Comparison of ENCODE assay signal across 10 cellular contexts in the genomic region with DNA sequence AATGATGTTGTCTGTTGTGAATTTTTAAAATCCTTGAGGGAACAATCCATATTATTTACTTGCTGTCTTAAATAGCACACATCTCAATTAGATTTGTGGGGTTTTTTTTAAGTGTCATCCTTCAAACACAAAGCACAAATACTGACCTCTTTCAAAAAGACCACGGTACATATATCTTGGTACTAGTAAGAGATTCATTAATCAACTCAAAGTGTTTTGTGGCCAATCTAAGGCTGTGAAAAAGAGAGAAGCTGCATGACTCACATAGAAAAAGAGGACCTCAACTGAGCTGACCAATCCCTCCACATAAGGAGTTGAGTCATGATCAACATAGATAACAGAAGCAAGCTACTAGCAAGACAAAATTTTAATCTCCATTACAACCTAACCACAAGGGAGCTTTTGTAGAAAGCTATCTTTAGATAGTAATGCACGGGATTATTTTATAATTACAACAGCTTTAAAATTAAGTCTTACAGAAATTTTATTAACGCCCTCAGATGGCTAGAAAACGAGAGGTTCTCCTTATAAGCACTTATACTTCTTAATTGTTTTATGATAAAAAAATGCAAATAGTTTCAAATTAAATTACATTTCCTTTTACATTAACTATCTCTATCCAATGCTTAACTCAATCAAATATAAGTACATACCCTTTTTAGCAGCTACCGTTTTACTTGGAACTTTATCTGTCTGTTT.
DNase-seq lines count a peak whose midpoint lies in the region; ATAC-seq and TF ChIP-seq lines count a peak whose summit lies in the region.
"Had no signal": no experiment of that assay in that cellular context is flagged by ENCODE, and none has a peak within 500 bp of the region (broad histone marks: within the 10 kb centered on the region; RNA-seq: fewer than 3 reads in every experiment).

No MANE protein-coding gene starts in this region.

- H3K4me3 Mint-ChIP-seq in stimulated activated naive B cell treated with anti-CD40 and anti-IgM and Interleukin-4, amounts not matched to agents 10 μg/mL and 1 μg/mL and 100 μg/mL, for 72 hours: no peak overlapping the region
- no peak overlapping the region for H3K4me3 Mint-ChIP-seq in glutamatergic neuron (ENCODE audit: unreplicated experiment)

- H3K27ac ChIP-seq in RWPE1: no peak overlapping the region
- H3K27ac ChIP-seq: 22Rv1, SJSA1 had no signal

- H3K27me3 Mint-ChIP-seq in stimulated activated naive B cell treated with anti-CD40 and anti-IgM and Interleukin-4, amounts not matched to agents 10 μg/mL and 1 μg/mL and 100 μg/mL, for 72 hours: no peaks in the 10 kb centered on the region
- no peaks in the 10 kb centered on the region for H3K27me3 Mint-ChIP-seq in glutamatergic neuron (ENCODE audit: unreplicated experiment)

- no peaks in the 10 kb centered on the region for H3K4me1 Mint-ChIP-seq in stimulated activated naive B cell treated with anti-CD40 and anti-IgM and Interleukin-4, amounts not matched to agents 10 μg/mL and 1 μg/mL and 100 μg/mL, for 72 hours
- H3K4me1 Mint-ChIP-seq in glutamatergic neuron (ENCODE audit: low read depth, unreplicated experiment): peaks cover 2% of the 10 kb centered on the region

- H3K9me3 Mint-ChIP-seq in stimulated activated naive B cell treated with anti-CD40 and anti-IgM and Interleukin-4, amounts not matched to agents 10 μg/mL and 1 μg/mL and 100 μg/mL, for 72 hours: no peaks in the 10 kb centered on the region
- no peaks in the 10 kb centered on the region for H3K9me3 Mint-ChIP-seq in glutamatergic neuron (ENCODE audit: unreplicated experiment)

- POLR2A ChIA-PET in RWPE1 (lab: Yijun Ruan, JAX; ENCODE audit: low non-redundant PET): no interaction called here

- no peak for ATAC-seq in stimulated activated naive B cell treated with anti-CD40 and anti-IgM and Interleukin-4, amounts not matched to agents 10 μg/mL and 1 μg/mL and 100 μg/mL, for 72 hours (replicated peaks)
- no peak for ATAC-seq in HG03108 (IDR thresholded peaks at IDR 0.05; ENCODE audit: unreplicated experiment)

- DNase-seq in NCI-H1694 treated with DMSO at 0.1 percent for 48 hours (lab: John Stamatoyannopoulos, UW): peak; percentile 1
- DNase-seq in NCI-H1694 (lab: John Stamatoyannopoulos, UW): no peak
- DNase-seq in RWPE1 (ENCODE audit: low spot score): peak; percentile 7
- peak; percentile 60 for DNase-seq in glomerular visceral epithelial cell (ENCODE audit: extremely low spot score)
- no peak for DNase-seq in stimulated activated naive B cell treated with anti-CD40 and anti-IgM and Interleukin-4, amounts not matched to agents 10 μg/mL and 1 μg/mL and 100 μg/mL, for 72 hours
- no peak for DNase-seq in glutamatergic neuron
- DNase-seq in ecto neural progenitor cell (ENCODE audit: low spot score): no peak

- CTCF ChIA-PET in RWPE1 (lab: Yijun Ruan, JAX): no interaction called here

- H3K36me3 Mint-ChIP-seq in stimulated activated naive B cell treated with anti-CD40 and anti-IgM and Interleukin-4, amounts not matched to agents 10 μg/mL and 1 μg/mL and 100 μg/mL, for 72 hours: peaks cover 17 to 34% of the 10 kb centered on the region in 2 donors
- H3K36me3 Mint-ChIP-seq in glutamatergic neuron (ENCODE audit: unreplicated experiment): no peaks in the 10 kb centered on the region

- H3K27ac Mint-ChIP-seq in stimulated activated naive B cell treated with anti-CD40 and anti-IgM and Interleukin-4, amounts not matched to agents 10 μg/mL and 1 μg/mL and 100 μg/mL, for 72 hours: peak overlapping the region; percentile 14
- H3K27ac Mint-ChIP-seq in glutamatergic neuron (ENCODE audit: unreplicated experiment): no peak overlapping the region

- TF ChIP-seq CTCF in RWPE1 (conservative IDR thresholded peaks at IDR 0.05; ENCODE audit: low read depth) (no peak), glutamatergic neuron (IDR thresholded peaks at IDR 0.05; ENCODE audit: partially characterized antibody, unreplicated experiment) (no peak)

Comparison
In these comparisons a context has a peak if more than half of its experiments do, and no peak if none do; other contexts are left out.
1. DNase-seq: peak in NCI-H1694 treated with DMSO at 0.1 percent for 48 hours (single experiment), RWPE1 (single experiment) and glomerular visceral epithelial cell (single experiment); none in NCI-H1694 (single experiment), stimulated activated naive B cell treated with anti-CD40 and anti-IgM and Interleukin-4, amounts not matched to agents 10 μg/mL and 1 μg/mL and 100 μg/mL, for 72 hours (single experiment), glutamatergic neuron (single experiment) and ecto neural progenitor cell (single experiment).